ENCODE assay signal across 10 cellular contexts in genomic region chr14:25032092-25032784, GRCh38. TPM values are rescaled to one million over a fixed set of nuclear protein-coding genes. Genes with fewer than 3 reads are reported as not detected.
DNase-seq lines count a peak whose midpoint lies in the region; ATAC-seq and TF ChIP-seq lines count a peak whose summit lies in the region.
"Had no signal": no experiment of that assay in that cellular context is flagged by ENCODE, and none has a peak within 500 bp of the region (broad histone marks: within the 10 kb centered on the region; RNA-seq: fewer than 3 reads in every experiment).

No MANE protein-coding gene starts in this region.

- H3K4me1 ChIP-seq in mesenchymal stem cell (ENCODE audit: control insufficient read depth, insufficient read depth, low read depth, low read length), result no peaks in the 10 kb centered on the region

- ATAC-seq in GM18517 (IDR thresholded peaks at IDR 0.05; ENCODE audit: unreplicated experiment), result no peak
- ATAC-seq: Right ventricle myocardium inferior had no signal

- H3K27me3 ChIP-seq in mesenchymal stem cell (ENCODE audit: control insufficient read depth in 1 of 2, insufficient read depth in 1 of 2, low read length in 2 of 2), result no peaks in the 10 kb centered on the region
- H3K27me3 ChIP-seq: dorsolateral prefrontal cortex had no signal

- H3K9me3 ChIP-seq in mesenchymal stem cell (ENCODE audit: control insufficient read depth, low read length), result no peaks in the 10 kb centered on the region

- H3K18ac ChIP-seq in mesenchymal stem cell (ENCODE audit: low read depth in 1 of 2, low read length in 2 of 2), result no peak overlapping the region

- no peak overlapping the region for H3K27ac ChIP-seq in mesenchymal stem cell (ENCODE audit: low read length, poor library complexity, severe bottlenecking)
- H3K27ac ChIP-seq: dorsolateral prefrontal cortex had no signal

- no peak overlapping the region for H2BK15ac ChIP-seq in mesenchymal stem cell (ENCODE audit: low read depth, poor library complexity, severe bottlenecking)

- H3K9ac ChIP-seq in mesenchymal stem cell (ENCODE audit: low read length), result no peak overlapping the region

- H3K79me1 ChIP-seq in mesenchymal stem cell (replicated peaks; ENCODE audit: low read length, poor library complexity, severe bottlenecking), result no peaks in the 10 kb centered on the region

- no peak overlapping the region for H3K4me2 ChIP-seq in mesenchymal stem cell (ENCODE audit: low read length, poor library complexity, severe bottlenecking)

- no peak overlapping the region for H3K14ac ChIP-seq in mesenchymal stem cell (ENCODE audit: low read length in 2 of 2)

- no peak overlapping the region for H2AFZ ChIP-seq in mesenchymal stem cell (ENCODE audit: low read depth, low read length)

- no peak overlapping the region for H4K8ac ChIP-seq in mesenchymal stem cell (ENCODE audit: low read length)

- WGBS in mesenchymal stem cell, result 82% methylated on average over 9 of the region's 10 CpGs

- peak; percentile 24 for TF ChIP-seq CTCF in AG09309 (IDR thresholded peaks at IDR 0.05; ENCODE audit: control insufficient read depth, insufficient read depth, low read depth, low read length, missing control alignments)
- TF ChIP-seq CTCF in GM12864 (IDR thresholded peaks at IDR 0.05; ENCODE audit: low read depth, low read length, missing control alignments), result peak; percentile 55

- TF ChIP-seq POLR2A in erythroblast (IDR thresholded peaks at IDR 0.05; ENCODE audit: low read length), result no peak

- no peak overlapping the region for H3K4ac ChIP-seq in mesenchymal stem cell (ENCODE audit: low read depth in 1 of 2, low read length in 2 of 2)

- peaks cover 0 to 3% of the 10 kb centered on the region in 2 experiments for H3K36me3 ChIP-seq in mesenchymal stem cell (ENCODE audit: control insufficient read depth in 1 of 2, insufficient read depth in 2 of 2, low read depth in 1 of 2, low read length in 2 of 2)

- no peak for DNase-seq in AG09309 (ENCODE audit: low read depth)
- DNase-seq in GM12864 (ENCODE audit: low read depth), result no peak
- DNase-seq in MV-4-11 (lab: John Stamatoyannopoulos, UW), result peak; percentile 10
- DNase-seq in erythroblast (lab: John Stamatoyannopoulos, UW), result peak; percentile 21 to 36
- DNase-seq in NCI-H526 (lab: John Stamatoyannopoulos, UW), result no peak
- DNase-seq in mesenchymal stem cell, result no peak
- no peak for DNase-seq in stimulated activated CD4-positive, alpha-beta T cell treated with anti-CD3 and anti-CD28 coated beads, Interleukin-12 subunit alpha, Interleukin-12 subunit beta, amount 100 ng/mL, for 4 hours
- DNase-seq: dorsolateral prefrontal cortex had no signal

- H2BK120ac ChIP-seq in mesenchymal stem cell (ENCODE audit: low read depth, low read length), result no peak overlapping the region

- no peak overlapping the region for H3K23ac ChIP-seq in mesenchymal stem cell (ENCODE audit: low read length in 2 of 2)

- no peak overlapping the region for H3K4me3 ChIP-seq in AG09309 (ENCODE audit: control insufficient read depth, low read depth, low read length)
- H3K4me3 ChIP-seq in GM12864 (ENCODE audit: low read depth, low read length), result no peak overlapping the region
- no peak overlapping the region for H3K4me3 ChIP-seq in mesenchymal stem cell (ENCODE audit: insufficient read depth in 1 of 2, low read depth in 1 of 2, low read length in 2 of 2)
- H3K4me3 ChIP-seq: dorsolateral prefrontal cortex had no signal

- H4K91ac ChIP-seq in mesenchymal stem cell (ENCODE audit: low read length), result no peak overlapping the region

- H2BK5ac ChIP-seq in mesenchymal stem cell (ENCODE audit: low read depth, low read length, poor library complexity, severe bottlenecking), result no peak overlapping the region

- no peak overlapping the region for H2BK12ac ChIP-seq in mesenchymal stem cell (ENCODE audit: low read length in 2 of 2)

- H2AK5ac ChIP-seq in mesenchymal stem cell (ENCODE audit: low read length, severe bottlenecking), result no peak overlapping the region

RNA-seq across cellular contexts. Expression of gene STXBP6, which starts 17.7 kb away (rescaled TPM):
- polyA plus RNA-seq in mesenchymal stem cell (2013, experiment 1 of 2), result 9.7 TPM
- polyA plus RNA-seq in mesenchymal stem cell (2013, experiment 2 of 2), result 11.0 TPM

Comparison
In these comparisons a context has a peak if more than half of its experiments do, and no peak if none do; other contexts are left out.
1. DNase-seq: peak in MV-4-11 (single experiment) and erythroblast (2 of 2); none in AG09309 (single experiment), GM12864 (single experiment), NCI-H526 (0 of 2), mesenchymal stem cell (single experiment) and stimulated activated CD4-positive, alpha-beta T cell treated with anti-CD3 and anti-CD28 coated beads, Interleukin-12 subunit alpha, Interleukin-12 subunit beta, amount 100 ng/mL, for 4 hours (single experiment).